In genomic region chr7:73725703-73726466, GRCh38 we compare ENCODE assay signal across 8 cellular contexts. TPM values are rescaled to one million over a fixed set of nuclear protein-coding genes. Genes with fewer than 3 reads are reported as not detected.
A peak's percentile ranks its signal among the peaks of the same experiment; 100 is the strongest.
DNase-seq lines count a peak whose midpoint lies in the region; ATAC-seq, FAIRE-seq and TF ChIP-seq lines count a peak whose summit lies in the region.

No MANE protein-coding gene starts in this region.

- dilution Hi-C loops in endothelial cell of umbilical vein (cut with MboI; ENCODE audit: extremely low pct_ligation_motif_present, low sequenced_read_pairs): no loop called here

- no peaks in the 10 kb centered on the region for H3K9me2 ChIP-seq in OCI-LY1 (ENCODE audit: low read depth, low read length)

- H3K36me3 ChIP-seq in OCI-LY1 (ENCODE audit: insufficient read depth, low read length): no peaks in the 10 kb centered on the region
- no peaks in the 10 kb centered on the region for H3K36me3 ChIP-seq in endothelial cell of umbilical vein (ENCODE audit: control insufficient read depth in 2 of 2, extremely low read depth in 1 of 2, insufficient read depth in 2 of 2, low read length in 2 of 2)

- H3K4me3 ChIP-seq in OCI-LY1 (ENCODE audit: low read depth, low read length, poor library complexity, severe bottlenecking): no peak overlapping the region
- no peak overlapping the region for H3K4me3 ChIP-seq in endothelial cell of umbilical vein (replicated peaks in 1 of 3; ENCODE audit: insufficient read depth in 1 of 3, low read depth in 1 of 3, low read length in 3 of 3)

- TF ChIP-seq CTCF in OCI-LY1 (IDR thresholded peaks at IDR 0.05; ENCODE audit: low read length): peak; percentile 98
- TF ChIP-seq CTCF in endothelial cell of umbilical vein (IDR thresholded peaks at IDR 0.05; ENCODE audit: extremely low read depth in 1 of 2, insufficient read depth in 1 of 2, low read depth in 1 of 2, low read length in 2 of 2): peak; percentile 96 to 97

- peak; percentile 86 for DNase-seq in CD1c-positive myeloid dendritic cell (ENCODE audit: extremely low spot score)
- DNase-seq in HT1080 (ENCODE audit: low read depth): peak; percentile 68
- DNase-seq in activated CD8-positive, alpha-beta memory T cell treated with anti-CD3 and anti-CD28 coated beads, Interleukin-2, amount 50 U/mL, for 24 hours (ENCODE audit: extremely low read depth): peak; percentile 84
- DNase-seq in endothelial cell of umbilical vein (ENCODE audit: low read depth, low spot score): peak; percentile 72
- DNase-seq in mucosa of gallbladder (ENCODE audit: low spot score): peak; percentile 92
- DNase-seq in stimulated activated CD8-positive, alpha-beta memory T cell treated with anti-CD3 and anti-CD28 coated beads, Interleukin-7, amount 100 ng/mL, for 1 hour (ENCODE audit: low read depth in 2 of 2): peak; percentile 87 to 97

- H3K9me3 ChIP-seq in OCI-LY1 (ENCODE audit: low read length) (no peaks in the 10 kb centered on the region), endothelial cell of umbilical vein (replicated peaks; ENCODE audit: control insufficient read depth, insufficient read depth, low read length) (no peaks in the 10 kb centered on the region)

- H3K9ac ChIP-seq in OCI-LY1 (ENCODE audit: low read length) (no peak overlapping the region), endothelial cell of umbilical vein (replicated peaks; ENCODE audit: extremely low read depth, insufficient read depth, low read length) (no peak overlapping the region)

- peak; percentile 89 for FAIRE-seq in endothelial cell of umbilical vein (lab: Jason Lieb, UNC)

- CTCF ChIA-PET in endothelial cell of umbilical vein (lab: Charles Lee): interaction anchor here (0.5 to 8.6 kb wide), 31 partner anchors 9 to 241 kb away, joined by 3 to 270 read pairs (median 5); partner anchors contain the start of genes METTL27 and VPS37D

- H3K4me1 ChIP-seq in OCI-LY1 (ENCODE audit: insufficient read depth, low read length, severe bottlenecking): no peaks in the 10 kb centered on the region
- H3K4me1 ChIP-seq in endothelial cell of umbilical vein (ENCODE audit: control insufficient read depth, extremely low read depth, insufficient read depth, low read length): peaks cover 5% of the 10 kb centered on the region

- no peak for TF ChIP-seq POLR2A in endothelial cell of umbilical vein (IDR thresholded peaks at IDR 0.05; ENCODE audit: low read depth, low read length)

- H2AFZ ChIP-seq in OCI-LY1 (ENCODE audit: low read length): no peak overlapping the region
- no peak overlapping the region for H2AFZ ChIP-seq in endothelial cell of umbilical vein (ENCODE audit: low read depth, low read length)

- H3K4me2 ChIP-seq in OCI-LY1 (ENCODE audit: low read length) (no peak overlapping the region), endothelial cell of umbilical vein (ENCODE audit: insufficient read depth, low read length) (no peak overlapping the region)

- H3K79me2 ChIP-seq in OCI-LY1 (ENCODE audit: insufficient read depth, low read length) (no peaks in the 10 kb centered on the region), endothelial cell of umbilical vein (ENCODE audit: control insufficient read depth, insufficient read depth, low read length) (no peaks in the 10 kb centered on the region)

- BruUV-seq in endothelial cell of umbilical vein (replicated peaks; lab: Mats Ljungman, UMichigan): no TSS peak

- H3K9me1 ChIP-seq in endothelial cell of umbilical vein (replicated peaks; ENCODE audit: control insufficient read depth, extremely low read depth, insufficient read depth, low read length): no peaks in the 10 kb centered on the region

- H3K27ac ChIP-seq in OCI-LY1 (ENCODE audit: low read depth, low read length, poor library complexity, severe bottlenecking) (no peak overlapping the region), endothelial cell of umbilical vein (ENCODE audit: insufficient read depth, low read depth, low read length) (no peak overlapping the region)

- ATAC-seq in GM19463 (IDR thresholded peaks at IDR 0.05; ENCODE audit: unreplicated experiment): peak; percentile 96

- H3F3A ChIP-seq in OCI-LY1 (ENCODE audit: insufficient read depth, low read length): no peaks in the 10 kb centered on the region

- H4K20me1 ChIP-seq in OCI-LY1 (ENCODE audit: insufficient read depth, low read length): no peaks in the 10 kb centered on the region
- no peaks in the 10 kb centered on the region for H4K20me1 ChIP-seq in endothelial cell of umbilical vein (replicated peaks; ENCODE audit: control insufficient read depth, extremely low read depth, insufficient read depth, low read length)

- POLR2A ChIA-PET in endothelial cell of umbilical vein (lab: Charles Lee): no interaction called here

- no peaks in the 10 kb centered on the region for H3K27me3 ChIP-seq in OCI-LY1 (ENCODE audit: insufficient read depth, low read length)
- H3K27me3 ChIP-seq in endothelial cell of umbilical vein (ENCODE audit: control insufficient read depth in 2 of 2, insufficient read depth in 2 of 2, low read length in 2 of 2): no peaks in the 10 kb centered on the region

- intact Hi-C loops in endothelial cell of umbilical vein (cut with micrococcal nuclease): loop anchor here (1.0 to 2.0 kb wide), 3 partner anchors 59 to 119 kb away; partner anchors contain the start of gene VPS37D

RNA-seq across cellular contexts. Expression of gene STX1A, which starts 6.4 kb away (rescaled TPM):
- total RNA-seq in HT1080 (2014; rRNA removed; shearing (Covaris generic)): 51.6 and 69.7 TPM in 2 replicates
- polyA plus RNA-seq in HT1080 (2015; cell fraction: cytosol; rRNA removed): 79.7 and 82.4 TPM in 2 replicates
- polyA plus RNA-seq in HT1080 (2015; cell fraction: nucleus; rRNA removed): 419 and 468 TPM in 2 replicates
- total RNA-seq in endothelial cell of umbilical vein (16.8 and 20.8 TPM in 2 replicates), mucosa of gallbladder (33.8 TPM)
- 13.1 and 16.0 TPM in 2 replicates for polyA plus RNA-seq in endothelial cell of umbilical vein
- 10.3 and 11.8 TPM in 2 replicates for polyA plus RNA-seq in endothelial cell of umbilical vein (2011; cell fraction: cytosol; rRNA removed)
- 70.2 and 73.5 TPM in 2 replicates for polyA plus RNA-seq in endothelial cell of umbilical vein (2011; cell fraction: nucleus; rRNA removed)
- polyA plus RNA-seq in endothelial cell of umbilical vein (2012): 20.8 and 23.1 TPM in 2 replicates
- 13.4 and 21.7 TPM in 2 replicates for polyA minus RNA-seq in endothelial cell of umbilical vein
- 5.7 TPM for polyA minus RNA-seq in endothelial cell of umbilical vein (2011; cell fraction: cytosol; rRNA and poly(A)+ RNA removed)
- 14.1 and 16.5 TPM in 2 replicates for polyA minus RNA-seq in endothelial cell of umbilical vein (2011; cell fraction: nucleus; rRNA and poly(A)+ RNA removed)

RNA-seq across cellular contexts. Expression of gene ABHD11, which starts 12.7 kb away (rescaled TPM):
- 46.2 and 50.5 TPM in 2 replicates for total RNA-seq in HT1080 (2014; rRNA removed; shearing (Covaris generic))
- 29.0 and 41.5 TPM in 2 replicates for polyA plus RNA-seq in HT1080 (2015; cell fraction: cytosol; rRNA removed)
- 38.2 and 47.6 TPM in 2 replicates for polyA plus RNA-seq in HT1080 (2015; cell fraction: nucleus; rRNA removed)
- total RNA-seq in endothelial cell of umbilical vein (13.3 and 19.0 TPM in 2 replicates), mucosa of gallbladder (55.8 TPM)
- polyA plus RNA-seq in endothelial cell of umbilical vein: 18.4 and 18.9 TPM in 2 replicates
- 14.5 and 14.7 TPM in 2 replicates for polyA plus RNA-seq in endothelial cell of umbilical vein (2011; cell fraction: cytosol; rRNA removed)
- polyA plus RNA-seq in endothelial cell of umbilical vein (2011; cell fraction: nucleus; rRNA removed): 8.7 and 9.6 TPM in 2 replicates
- 9.8 and 12.6 TPM in 2 replicates for polyA plus RNA-seq in endothelial cell of umbilical vein (2012)
- 6.2 and 10.0 TPM in 2 replicates for polyA minus RNA-seq in endothelial cell of umbilical vein
- polyA minus RNA-seq in endothelial cell of umbilical vein (2011; cell fraction: cytosol; rRNA and poly(A)+ RNA removed): 7.6 TPM
- 4.4 and 5.0 TPM in 2 replicates for polyA minus RNA-seq in endothelial cell of umbilical vein (2011; cell fraction: nucleus; rRNA and poly(A)+ RNA removed)

RNA-seq across cellular contexts. Expression of gene BUD23, which starts 42.5 kb away (rescaled TPM):
- 78.8 and 82.9 TPM in 2 replicates for total RNA-seq in HT1080 (2014; rRNA removed; shearing (Covaris generic))
- 135 and 139 TPM in 2 replicates for polyA plus RNA-seq in HT1080 (2015; cell fraction: cytosol; rRNA removed)
- 121 and 133 TPM in 2 replicates for polyA plus RNA-seq in HT1080 (2015; cell fraction: nucleus; rRNA removed)
- total RNA-seq in endothelial cell of umbilical vein (60.1 and 64.6 TPM in 2 replicates), mucosa of gallbladder (57.6 TPM)
- 49.0 and 62.1 TPM in 2 replicates for polyA plus RNA-seq in endothelial cell of umbilical vein
- polyA plus RNA-seq in endothelial cell of umbilical vein (2011; cell fraction: cytosol; rRNA removed): 79.4 and 83.1 TPM in 2 replicates
- polyA plus RNA-seq in endothelial cell of umbilical vein (2011; cell fraction: nucleus; rRNA removed): 62.8 and 64.4 TPM in 2 replicates
- polyA plus RNA-seq in endothelial cell of umbilical vein (2012): 47.5 and 63.8 TPM in 2 replicates
- polyA minus RNA-seq in endothelial cell of umbilical vein: 39.2 and 43.2 TPM in 2 replicates
- polyA minus RNA-seq in endothelial cell of umbilical vein (2011; cell fraction: cytosol; rRNA and poly(A)+ RNA removed): 33.0 TPM
- polyA minus RNA-seq in endothelial cell of umbilical vein (2011; cell fraction: nucleus; rRNA and poly(A)+ RNA removed): 13.5 and 15.8 TPM in 2 replicates

RNA-seq across cellular contexts. Expression of gene DNAJC30, which starts 42.6 kb away (rescaled TPM):
- total RNA-seq in HT1080 (2014; rRNA removed; shearing (Covaris generic)): 3.8 and 11.9 TPM in 2 replicates
- 11.0 and 11.6 TPM in 2 replicates for polyA plus RNA-seq in HT1080 (2015; cell fraction: cytosol; rRNA removed)
- polyA plus RNA-seq in HT1080 (2015; cell fraction: nucleus; rRNA removed): 6.8 and 7.1 TPM in 2 replicates
- 10.4 and 11.9 TPM in 2 replicates for total RNA-seq in endothelial cell of umbilical vein
- 10.6 and 14.7 TPM in 2 replicates for polyA plus RNA-seq in endothelial cell of umbilical vein
- 6.7 and 9.0 TPM in 2 replicates for polyA plus RNA-seq in endothelial cell of umbilical vein (2011; cell fraction: cytosol; rRNA removed)
- polyA plus RNA-seq in endothelial cell of umbilical vein (2011; cell fraction: nucleus; rRNA removed): 3.9 and 4.1 TPM in 2 replicates
- polyA plus RNA-seq in endothelial cell of umbilical vein (2012): 7.5 and 7.6 TPM in 2 replicates
- 3.7 and 5.4 TPM in 2 replicates for polyA minus RNA-seq in endothelial cell of umbilical vein
- 4.2 TPM for polyA minus RNA-seq in endothelial cell of umbilical vein (2011; cell fraction: cytosol; rRNA and poly(A)+ RNA removed)
- 6.3 and 6.6 TPM in 2 replicates for polyA minus RNA-seq in endothelial cell of umbilical vein (2011; cell fraction: nucleus; rRNA and poly(A)+ RNA removed)
- 15.9 TPM for total RNA-seq in mucosa of gallbladder

RNA-seq across cellular contexts. Expression of gene CLDN3, which starts 44.2 kb away (rescaled TPM):
- not detected in 2 replicates for total RNA-seq in HT1080 (2014; rRNA removed; shearing (Covaris generic))
- not detected in 2 replicates for polyA plus RNA-seq in HT1080 (2015; cell fraction: cytosol; rRNA removed)
- 0.13 TPM in 1 of 2 replicates, not detected in the other for polyA plus RNA-seq in HT1080 (2015; cell fraction: nucleus; rRNA removed)
- 0.62 and 0.95 TPM in 2 replicates for total RNA-seq in endothelial cell of umbilical vein
- 1.9 and 2.4 TPM in 2 replicates for polyA plus RNA-seq in endothelial cell of umbilical vein
- polyA plus RNA-seq in endothelial cell of umbilical vein (2011; cell fraction: cytosol; rRNA removed): 0.46 and 0.82 TPM in 2 replicates
- 0.20 and 0.21 TPM in 2 replicates for polyA plus RNA-seq in endothelial cell of umbilical vein (2011; cell fraction: nucleus; rRNA removed)
- polyA plus RNA-seq in endothelial cell of umbilical vein (2012): 0.17 TPM in 1 of 2 replicates, not detected in the other
- polyA minus RNA-seq in endothelial cell of umbilical vein: 0.29 and 0.30 TPM in 2 replicates
- polyA minus RNA-seq in endothelial cell of umbilical vein (2011; cell fraction: cytosol; rRNA and poly(A)+ RNA removed): not detected
- polyA minus RNA-seq in endothelial cell of umbilical vein (2011; cell fraction: nucleus; rRNA and poly(A)+ RNA removed): not detected in 2 replicates
- 129 TPM for total RNA-seq in mucosa of gallbladder
